ENCODE assay signal across 8 cellular contexts in genomic region chr16:86554917-86555762, GRCh38. TPM values are rescaled to one million over a fixed set of nuclear protein-coding genes. Genes with fewer than 3 reads are reported as not detected.
A peak's percentile ranks its signal among the peaks of the same experiment; 100 is the strongest.
DNase-seq lines count a peak whose midpoint lies in the region; ATAC-seq and TF ChIP-seq lines count a peak whose summit lies in the region.

A gene with protein sequence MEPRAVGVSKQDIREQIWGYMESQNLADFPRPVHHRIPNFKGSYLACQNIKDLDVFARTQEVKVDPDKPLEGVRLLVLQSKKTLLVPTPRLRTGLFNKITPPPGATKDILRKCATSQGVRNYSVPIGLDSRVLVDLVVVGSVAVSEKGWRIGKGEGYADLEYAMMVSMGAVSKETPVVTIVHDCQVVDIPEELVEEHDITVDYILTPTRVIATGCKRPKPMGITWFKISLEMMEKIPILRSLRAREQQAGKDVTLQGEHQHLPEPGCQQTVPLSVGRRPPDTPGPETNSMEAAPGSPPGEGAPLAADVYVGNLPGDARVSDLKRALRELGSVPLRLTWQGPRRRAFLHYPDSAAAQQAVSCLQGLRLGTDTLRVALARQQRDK (minus strand): TSS chr16:86555235. CDS start chr16:86555184, 51 bp downstream.

- H3K27ac Mint-ChIP-seq in type B pancreatic cell, result peak within 1 kb of the TSS; percentile 89

- WGBS in adrenal gland, 4 donors, result 0 to 4% (median 2%) methylated on average over 21 to 71 of the region's 71 CpGs
- WGBS in heart right ventricle, 2 donors, result 3 to 5% methylated on average over 71 of the region's 71 CpGs

- H3K36me3 ChIP-seq in adrenal gland (replicated peaks in 1 of 2), result no peaks in the 10 kb centered on the region
- H3K36me3 ChIP-seq in heart right ventricle, result peaks cover 0 to 21% (median 0%) of the 10 kb centered on the region in 9 donors

- H3K9me3 Mint-ChIP-seq in type B pancreatic cell, result no peaks in the 10 kb centered on the region

- TF ChIP-seq CTCF in GM13976 (IDR thresholded peaks at IDR 0.05; ENCODE audit: borderline replicate concordance, control extremely low read depth, extremely low read depth, insufficient read depth, missing control alignments), result no peak
- no peak for TF ChIP-seq CTCF in adrenal gland (IDR thresholded peaks at IDR 0.05)
- TF ChIP-seq CTCF in heart right ventricle (IDR thresholded peaks at IDR 0.05), result no peak
- TF ChIP-seq CTCF in type B pancreatic cell (conservative IDR thresholded peaks at IDR 0.05), result no peak

- H3K4me3 ChIP-seq in adrenal gland (peak within 1 kb of the TSS; percentile 68 to 94 (median 90)), heart right ventricle (peak within 1 kb of the TSS; percentile 68 to 99 (median 88))

- in situ Hi-C loops in GM13976 (cut with MboI; ENCODE audit: low sequenced_read_pairs, unreplicated experiment), result loop anchor here (25.0 kb wide), 1 partner anchor 732 kb away; no protein-coding TSS in a partner anchor

- no peaks in the 10 kb centered on the region for H3K36me3 Mint-ChIP-seq in type B pancreatic cell

- H3K4me1 ChIP-seq in adrenal gland (replicated peaks in 1 of 2) (peaks cover 7 to 11% of the 10 kb centered on the region in 2 donors), heart right ventricle (peaks cover 0 to 22% (median 12%) of the 10 kb centered on the region in 9 donors)

- H3K27me3 ChIP-seq in adrenal gland (peaks cover 3% of the 10 kb centered on the region), heart right ventricle (peaks cover 0 to 21% (median 11%) of the 10 kb centered on the region in 7 donors)

- H3K9me3 ChIP-seq in adrenal gland (replicated peaks in 1 of 3) (no peaks in the 10 kb centered on the region), heart right ventricle (no peaks in the 10 kb centered on the region)

- peaks cover 17% of the 10 kb centered on the region for H3K4me1 Mint-ChIP-seq in type B pancreatic cell (ENCODE audit: unreplicated experiment)

- DNase-seq in GM13976 (ENCODE audit: low spot score) (peak; percentile 99), NCI-H146 (lab: John Stamatoyannopoulos, UW) (peak; percentile 81), T-helper 1 cell (peak; percentile 87 to 94 (median 92)), adrenal gland (peak; percentile 91 to 96 (median 94)), heart right ventricle (peak; percentile 93 to 96), posterior vena cava (ENCODE audit: low spot score) (peak; percentile 99), type B pancreatic cell (ENCODE audit: extremely low spot score, unreplicated experiment) (peak; percentile 93)

- peak; percentile 63 to 72 for TF ChIP-seq POLR2A in adrenal gland (IDR thresholded peaks at IDR 0.05)

- H3K27ac ChIP-seq in adrenal gland (peak within 1 kb of the TSS in 4 of 5 donors; percentile 64 to 90 (median 85)), heart right ventricle (peak within 1 kb of the TSS; percentile 14 to 96 (median 90))

- peaks cover 10% of the 10 kb centered on the region for H3K27me3 Mint-ChIP-seq in type B pancreatic cell

- H3K4me3 Mint-ChIP-seq in type B pancreatic cell, result peak within 1 kb of the TSS; percentile 87

- intact Hi-C loops in adrenal gland (cut with DNase I) (no loop called here), heart right ventricle (cut with DNase I) (no loop called here), posterior vena cava (cut with DNase I) (no loop called here)

- ATAC-seq in HG02798 (IDR thresholded peaks at IDR 0.05; ENCODE audit: poor library complexity, unreplicated experiment), result peak; percentile 94
- peak; percentile 95 to 98 (median 98) for ATAC-seq in heart right ventricle

RNA-seq across cellular contexts. Expression of the gene that starts here (rescaled TPM):
- total RNA-seq in adrenal gland (10 to 100 TPM in 7 of 8 donors, 1 to 10 TPM in 1; 7.6 to 22.2 (median 18.5) TPM), heart right ventricle (10 to 100 TPM in 8 of 10 donors, 1 to 10 TPM in 2; 8.9 to 13.1 (median 11.4) TPM), posterior vena cava (10 to 100 TPM; 11.8 to 14.1 TPM), type B pancreatic cell (ENCODE audit: low replicate concordance) (18.2 and 20.2 TPM in 2 replicates)
- polyA plus RNA-seq in adrenal gland (10 to 100 TPM; 12.5 to 20.8 (median 18.2) TPM), heart right ventricle (10 to 100 TPM in 1 of 2 donors, 1 to 10 TPM in 1; 5.1 to 11.3 TPM)

Comparison
In these comparisons a context has a peak if more than half of its experiments do, and no peak if none do; other contexts are left out.
1. Peak in every context shown above with its lines: DNase-seq, ATAC-seq, H3K4me3 ChIP-seq and H3K27ac ChIP-seq.